1 cellular context compared by ENCODE assay signal in the genomic region with DNA sequence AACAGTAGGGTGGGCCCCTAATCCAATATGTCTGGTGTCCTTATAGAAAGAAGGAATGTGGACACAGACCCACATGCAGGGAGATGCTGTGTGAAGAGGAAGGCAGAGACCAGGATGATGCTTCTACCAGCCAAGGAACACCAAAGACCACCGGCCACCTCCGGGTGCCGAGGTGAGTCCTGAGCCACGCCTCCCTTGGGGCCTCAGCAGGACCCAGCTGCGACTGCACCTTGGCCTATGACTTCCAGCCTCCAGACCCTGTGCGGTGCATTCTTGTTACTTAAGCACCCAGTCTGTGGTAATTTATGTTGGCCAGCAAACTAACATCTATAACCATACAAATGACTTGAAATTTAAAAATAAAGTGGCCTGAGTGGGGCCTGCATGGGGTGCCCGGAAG.
TF ChIP-seq lines count a peak whose summit lies in the region.

No MANE protein-coding gene starts in this region.

TF ChIP-seq in H1, 55 proteins besides CTCF, POLR2A, EP300 and RAD21 (continued from another document):
- TF ChIP-seq SP1 (IDR thresholded peaks at IDR 0.05; ENCODE audit: low read depth, low read length): no peak
